In the genomic region with DNA sequence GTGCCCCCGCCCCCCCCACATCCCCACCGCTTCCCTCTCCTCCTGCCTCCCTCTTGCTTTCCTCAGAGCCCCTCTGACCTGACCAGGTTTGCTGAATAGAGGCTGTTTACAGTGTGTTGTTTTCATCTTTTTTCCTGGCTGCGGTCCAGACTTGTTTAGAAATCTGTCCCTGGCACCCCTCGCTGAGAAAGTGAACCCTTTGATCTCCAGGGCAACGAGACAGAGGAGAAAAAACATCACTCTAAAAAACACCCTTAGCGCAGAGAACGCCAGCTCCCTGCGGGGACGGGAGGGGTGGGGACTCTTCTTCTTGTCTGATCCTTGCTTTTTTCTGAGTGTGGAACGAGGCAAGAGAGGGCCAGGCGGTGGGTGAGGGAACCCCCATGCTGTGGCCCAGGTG, we compare ENCODE assay signal across 29 cellular contexts. TPM values are rescaled to one million over a fixed set of nuclear protein-coding genes. Genes with fewer than 3 reads are reported as not detected.
"Had no signal": no experiment of that assay in that cellular context is flagged by ENCODE, and none has a peak within 500 bp of the region (broad histone marks: within the 10 kb centered on the region; RNA-seq: fewer than 3 reads in every experiment).

No MANE protein-coding gene starts in this region.

- H3K4me3 Mint-ChIP-seq: activated CD4-positive, alpha-beta T cell treated with anti-CD3 and anti-CD28 coated beads, Interleukin-2, amount 10 ng/mL, durations not matched to agents 7 days and 5 days; activated CD8-positive, alpha-beta memory T cell treated with anti-CD3 and anti-CD28 coated beads, Interleukin-2, amount 10 ng/mL, durations not matched to agents 7 days and 5 days; activated CD8-positive, alpha-beta T cell treated with anti-CD3 and anti-CD28 coated beads for 36 hours; activated naive CD4-positive, alpha-beta T cell treated with anti-CD3 and anti-CD28 coated beads, Interleukin-2, amount 10 ng/mL, durations not matched to agents 7 days and 5 days; brain; dendritic cell treated with granulocyte-macrophage colony-stimulating factor and Interleukin-4, amounts not matched to agents 40 ng/mL and 50 ng/mL, for 4 days; immature natural killer cell; naive thymus-derived CD8-positive, alpha-beta T cell; stimulated activated naive CD8-positive, alpha-beta T cell treated with anti-CD3 and anti-CD28 coated beads, Interleukin-15, Interleukin-2, amounts not matched to agents 100 ng/mL and 50 ng/mL, for 24 hours had no signal

- H3K4me3 ChIP-seq: hepatocyte, ovary, psoas muscle, right atrium auricular region, thyroid gland, upper lobe of right lung had no signal

- H3K9me3 ChIP-seq: neutrophil, ovary, psoas muscle, right atrium auricular region, thyroid gland, upper lobe of right lung had no signal

- H3K9me3 Mint-ChIP-seq: activated CD4-positive, alpha-beta T cell treated with anti-CD3 and anti-CD28 coated beads, Interleukin-2, amount 10 ng/mL, durations not matched to agents 7 days and 5 days; activated CD8-positive, alpha-beta T cell treated with anti-CD3 and anti-CD28 coated beads for 36 hours; activated naive CD4-positive, alpha-beta T cell treated with anti-CD3 and anti-CD28 coated beads, Interleukin-2, amount 10 ng/mL, durations not matched to agents 7 days and 5 days; dendritic cell treated with granulocyte-macrophage colony-stimulating factor and Interleukin-4, amounts not matched to agents 40 ng/mL and 50 ng/mL, for 4 days; immature natural killer cell; naive thymus-derived CD8-positive, alpha-beta T cell; stimulated activated naive CD8-positive, alpha-beta T cell treated with anti-CD3 and anti-CD28 coated beads, Interleukin-15, Interleukin-2, amounts not matched to agents 100 ng/mL and 50 ng/mL, for 24 hours had no signal

- H3K27ac ChIP-seq: hepatocyte, neutrophil, ovary, psoas muscle, right atrium auricular region, thyroid gland, upper lobe of right lung, VCaP had no signal

- ATAC-seq: activated CD8-positive, alpha-beta memory T cell treated with anti-CD3 and anti-CD28 coated beads, Interleukin-2, amount 10 ng/mL, durations not matched to agents 7 days and 5 days; activated CD8-positive, alpha-beta T cell treated with anti-CD3 and anti-CD28 coated beads for 36 hours; esophagus mucosa; left lobe of liver; naive thymus-derived CD8-positive, alpha-beta T cell; psoas muscle; upper lobe of right lung had no signal

- H3K27ac Mint-ChIP-seq: activated CD4-positive, alpha-beta T cell treated with anti-CD3 and anti-CD28 coated beads, Interleukin-2, amount 10 ng/mL, durations not matched to agents 7 days and 5 days; activated CD8-positive, alpha-beta memory T cell treated with anti-CD3 and anti-CD28 coated beads, Interleukin-2, amount 10 ng/mL, durations not matched to agents 7 days and 5 days; activated CD8-positive, alpha-beta T cell treated with anti-CD3 and anti-CD28 coated beads for 36 hours; activated naive CD4-positive, alpha-beta T cell treated with anti-CD3 and anti-CD28 coated beads, Interleukin-2, amount 10 ng/mL, durations not matched to agents 7 days and 5 days; dendritic cell treated with granulocyte-macrophage colony-stimulating factor and Interleukin-4, amounts not matched to agents 40 ng/mL and 50 ng/mL, for 4 days; immature natural killer cell; stimulated activated naive CD8-positive, alpha-beta T cell treated with anti-CD3 and anti-CD28 coated beads, Interleukin-15, Interleukin-2, amounts not matched to agents 100 ng/mL and 50 ng/mL, for 24 hours had no signal

- H3K27me3 Mint-ChIP-seq: activated CD4-positive, alpha-beta T cell treated with anti-CD3 and anti-CD28 coated beads, Interleukin-2, amount 10 ng/mL, durations not matched to agents 7 days and 5 days; activated CD8-positive, alpha-beta memory T cell treated with anti-CD3 and anti-CD28 coated beads, Interleukin-2, amount 10 ng/mL, durations not matched to agents 7 days and 5 days; activated CD8-positive, alpha-beta T cell treated with anti-CD3 and anti-CD28 coated beads for 36 hours; activated naive CD4-positive, alpha-beta T cell treated with anti-CD3 and anti-CD28 coated beads, Interleukin-2, amount 10 ng/mL, durations not matched to agents 7 days and 5 days; brain; dendritic cell treated with granulocyte-macrophage colony-stimulating factor and Interleukin-4, amounts not matched to agents 40 ng/mL and 50 ng/mL, for 4 days; naive thymus-derived CD8-positive, alpha-beta T cell; stimulated activated naive CD8-positive, alpha-beta T cell treated with anti-CD3 and anti-CD28 coated beads, Interleukin-15, Interleukin-2, amounts not matched to agents 100 ng/mL and 50 ng/mL, for 24 hours had no signal

- DNase-seq: activated CD4-positive, alpha-beta T cell treated with anti-CD3 and anti-CD28 coated beads, Interleukin-2, amount 10 ng/mL, durations not matched to agents 7 days and 5 days; activated CD4-positive, CD25-positive, alpha-beta regulatory T cell treated with anti-CD3 and anti-CD28 coated beads, Interleukin-2, amount 50 U/mL, for 72 hours; activated CD8-positive, alpha-beta memory T cell treated with anti-CD3 and anti-CD28 coated beads, Interleukin-2, amount 10 ng/mL, durations not matched to agents 7 days and 5 days; activated CD8-positive, alpha-beta T cell treated with anti-CD3 and anti-CD28 coated beads for 36 hours; activated effector memory CD4-positive, alpha-beta T cell treated with anti-CD3 and anti-CD28 coated beads, Interleukin-2, amount 50 U/mL, for 16 hours; activated naive CD4-positive, alpha-beta T cell treated with anti-CD3 and anti-CD28 coated beads, Interleukin-2, amount 10 ng/mL, durations not matched to agents 7 days and 5 days; activated T-cell treated with anti-CD3 and anti-CD28 coated beads for 4 hours; effector CD4-positive, alpha-beta T cell; foreskin melanocyte; glutamatergic neuron; immature natural killer cell; naive thymus-derived CD8-positive, alpha-beta T cell; ovary; psoas muscle; stimulated activated CD4-positive, alpha-beta T cell treated with anti-CD3 and anti-CD28 coated beads, Interleukin-4, amount 100 ng/mL, for 4 hours; thyroid gland; upper lobe of right lung had no signal

- H3K4me1 Mint-ChIP-seq: activated CD4-positive, alpha-beta T cell treated with anti-CD3 and anti-CD28 coated beads, Interleukin-2, amount 10 ng/mL, durations not matched to agents 7 days and 5 days; activated CD8-positive, alpha-beta memory T cell treated with anti-CD3 and anti-CD28 coated beads, Interleukin-2, amount 10 ng/mL, durations not matched to agents 7 days and 5 days; activated naive CD4-positive, alpha-beta T cell treated with anti-CD3 and anti-CD28 coated beads, Interleukin-2, amount 10 ng/mL, durations not matched to agents 7 days and 5 days; immature natural killer cell had no signal

- H3K36me3 ChIP-seq: neutrophil, ovary had no signal

- H3K4me1 ChIP-seq: psoas muscle, right atrium auricular region, thyroid gland, upper lobe of right lung had no signal

- H3K27me3 ChIP-seq: hepatocyte, neutrophil, ovary, right atrium auricular region, thyroid gland, upper lobe of right lung had no signal

RNA-seq across cellular contexts. Expression of gene SDS, which starts 22.4 kb away (rescaled TPM):
- total RNA-seq: activated CD4-positive, alpha-beta T cell treated with anti-CD3 and anti-CD28 coated beads, Interleukin-2, amount 10 ng/mL, durations not matched to agents 7 days and 5 days; activated CD8-positive, alpha-beta memory T cell treated with anti-CD3 and anti-CD28 coated beads, Interleukin-2, amount 10 ng/mL, durations not matched to agents 7 days and 5 days; activated CD8-positive, alpha-beta T cell treated with anti-CD3 and anti-CD28 coated beads for 36 hours; kidney epithelial cell; lung microvascular endothelial cell; naive thymus-derived CD8-positive, alpha-beta T cell; T-helper 2 cell treated with Interferon-gamma antibody and Interleukin-4, amounts not matched to agents 100 ng/mL and 5 ng/mL, for 36 hours had no signal
- polyA plus RNA-seq: naive thymus-derived CD8-positive, alpha-beta T cell had no signal

RNA-seq across cellular contexts. Expression of gene SDSL, which starts 40.9 kb away (rescaled TPM):
- total RNA-seq: activated CD8-positive, alpha-beta T cell treated with anti-CD3 and anti-CD28 coated beads for 36 hours; naive thymus-derived CD8-positive, alpha-beta T cell had no signal
- polyA plus RNA-seq: naive thymus-derived CD8-positive, alpha-beta T cell had no signal
